7 cellular contexts compared by ENCODE assay signal in genomic region chr6:153367006-153367405, GRCh38.
"Had no signal": no experiment of that assay in that cellular context is flagged by ENCODE, and none has a peak within 500 bp of the region (broad histone marks: within the 10 kb centered on the region; RNA-seq: fewer than 3 reads in every experiment).

No MANE protein-coding gene starts in this region.

- H3K9ac ChIP-seq: GM23248 had no signal

- H2AFZ ChIP-seq: GM23248 had no signal

- H3K27ac ChIP-seq: GM23248 had no signal

- DNase-seq: GM23248, GOT3, H7, HCEC 1CT, IMR-90, KG1 had no signal

- H3K4me3 ChIP-seq: GM23248, K562 had no signal

- ATAC-seq: K562 had no signal
